In genomic region chr2:218291318-218291933, GRCh38 we compare ENCODE assay signal across 9 cellular contexts. TPM values are rescaled to one million over a fixed set of nuclear protein-coding genes. Genes with fewer than 3 reads are reported as not detected.
DNase-seq lines count a peak whose midpoint lies in the region; ATAC-seq lines count a peak whose summit lies in the region.
"Had no signal": no experiment of that assay in that cellular context is flagged by ENCODE, and none has a peak within 500 bp of the region (broad histone marks: within the 10 kb centered on the region; RNA-seq: fewer than 3 reads in every experiment).

No MANE protein-coding gene starts in this region.

- WGBS in mesodermal cell (ENCODE audit: insufficient coverage in 2 of 2), 2 experiments = 90 to 92% methylated on average over 5 to 6 of the region's 8 CpGs

- H3K4me3 ChIP-seq in BLaER1 treated with 17β-estradiol and CSF1 and Interleukin-3, amounts not matched to agents 10 nM and 100 nM = peak overlapping the region; percentile 56 to 84 (median 68)
- H3K4me3 ChIP-seq in mesodermal cell (ENCODE audit: extremely low read depth, insufficient read depth, low read length, poor library complexity, severe bottlenecking) = peak overlapping the region; percentile 51

- peaks cover 49 to 83% (median 68%) of the 10 kb centered on the region in 10 experiments for H3K4me1 ChIP-seq in BLaER1 treated with 17β-estradiol and CSF1 and Interleukin-3, amounts not matched to agents 10 nM and 100 nM
- peaks cover 41% of the 10 kb centered on the region for H3K4me1 ChIP-seq in mesodermal cell (ENCODE audit: control insufficient read depth, insufficient read depth, low read length, poor library complexity, severe bottlenecking)

- peak overlapping the region; percentile 67 to 94 (median 80) for H3K27ac ChIP-seq in BLaER1 treated with 17β-estradiol and CSF1 and Interleukin-3, amounts not matched to agents 10 nM and 100 nM
- no peak overlapping the region for H3K27ac ChIP-seq in mesodermal cell (ENCODE audit: low read depth, low read length, severe bottlenecking)

- no peak for ATAC-seq in HG03432 (IDR thresholded peaks at IDR 0.05; ENCODE audit: unreplicated experiment)

- no peaks in the 10 kb centered on the region for H3K27me3 ChIP-seq in BLaER1 treated with 17β-estradiol and CSF1 and Interleukin-3, amounts not matched to agents 10 nM and 100 nM

- peak overlapping the region; percentile 62 to 99 (median 89) for H3K4me2 ChIP-seq in BLaER1 treated with 17β-estradiol and CSF1 and Interleukin-3, amounts not matched to agents 10 nM and 100 nM

- peaks cover 0 to 8% (median 0%) of the 10 kb centered on the region in 11 experiments; a peak in 2 of 22 replicates for H3K36me3 ChIP-seq in BLaER1 treated with 17β-estradiol and CSF1 and Interleukin-3, amounts not matched to agents 10 nM and 100 nM
- H3K36me3 ChIP-seq in mesodermal cell (ENCODE audit: control insufficient read depth, insufficient read depth, low read length) = no peaks in the 10 kb centered on the region

- peak overlapping the region; percentile 63 to 92 (median 83) for H3K9ac ChIP-seq in BLaER1 treated with 17β-estradiol and CSF1 and Interleukin-3, amounts not matched to agents 10 nM and 100 nM

- H3K9me3 ChIP-seq in BLaER1 treated with 17β-estradiol and CSF1 and Interleukin-3, amounts not matched to agents 10 nM and 100 nM (replicated peaks in 1 of 11) = no peaks in the 10 kb centered on the region
- no peaks in the 10 kb centered on the region for H3K9me3 ChIP-seq in mesodermal cell (ENCODE audit: control insufficient read depth, low read length)

- peak; percentile 41 for DNase-seq in MV-4-11 (lab: John Stamatoyannopoulos, UW)
- peak; percentile 34 for DNase-seq in dermis blood vessel endothelial cell
- no peak for DNase-seq in NCI-H2196 treated with DMSO at 0.1 percent for 48 hours (lab: John Stamatoyannopoulos, UW; ENCODE audit: unreplicated experiment)
- DNase-seq in D341Med (ENCODE audit: low spot score) = no peak
- DNase-seq in stimulated activated CD4-positive, alpha-beta T cell treated with anti-CD3 and anti-CD28 coated beads, Interleukin-4, amount 100 ng/mL, for 4 hours = no peak

- H4K20me1 ChIP-seq in BLaER1 treated with 17β-estradiol and CSF1 and Interleukin-3, amounts not matched to agents 10 nM and 100 nM = peaks cover 0 to 49% (median 0%) of the 10 kb centered on the region in 11 experiments; a peak in 7 of 22 replicates

RNA-seq across cellular contexts. Expression of gene TMBIM1, which starts 0.9 kb away (rescaled TPM):
- total RNA-seq in dermis blood vessel endothelial cell = 134 and 157 TPM in 2 replicates
- 74.4 TPM for polyA plus RNA-seq in mesodermal cell (2013, experiment 1 of 2)
- 72.5 TPM for polyA plus RNA-seq in mesodermal cell (2013, experiment 2 of 2)
- polyA plus RNA-seq: neural cell had no signal

RNA-seq across cellular contexts. Expression of gene PNKD, which starts 21.1 kb away (rescaled TPM):
- total RNA-seq in dermis blood vessel endothelial cell = 26.5 and 50.2 TPM in 2 replicates
- 51.7 TPM for polyA plus RNA-seq in mesodermal cell (2013, experiment 1 of 2)
- polyA plus RNA-seq in mesodermal cell (2013, experiment 2 of 2) = 50.0 TPM

RNA-seq across cellular contexts. Expression of gene AAMP, which starts 21.5 kb away (rescaled TPM):
- 162 and 185 TPM in 2 replicates for total RNA-seq in dermis blood vessel endothelial cell
- polyA plus RNA-seq in mesodermal cell (2013, experiment 1 of 2) = 69.8 TPM
- polyA plus RNA-seq in mesodermal cell (2013, experiment 2 of 2) = 59.2 TPM

RNA-seq across cellular contexts. Expression of gene GPBAR1, which starts 30.6 kb away (rescaled TPM):
- total RNA-seq in dermis blood vessel endothelial cell = not detected in 2 replicates
- polyA plus RNA-seq in mesodermal cell (2013, experiment 1 of 2) = 4.7 TPM
- polyA plus RNA-seq in mesodermal cell (2013, experiment 2 of 2) = 6.3 TPM
- polyA plus RNA-seq: neural cell had no signal

Comparison
In these comparisons a context has a peak if more than half of its experiments do, and no peak if none do; other contexts are left out.
1. DNase-seq: peak in MV-4-11 (single experiment) and dermis blood vessel endothelial cell (single experiment); none in NCI-H2196 treated with DMSO at 0.1 percent for 48 hours (single experiment), D341Med (single experiment) and stimulated activated CD4-positive, alpha-beta T cell treated with anti-CD3 and anti-CD28 coated beads, Interleukin-4, amount 100 ng/mL, for 4 hours (0 of 2).